Comparison of ENCODE assay signal across 8 cellular contexts in genomic region chr1:207499573-207499972, GRCh38. TPM values are rescaled to one million over a fixed set of nuclear protein-coding genes. Genes with fewer than 3 reads are reported as not detected.
DNase-seq lines count a peak whose midpoint lies in the region; ATAC-seq and TF ChIP-seq lines count a peak whose summit lies in the region.

No MANE protein-coding gene starts in this region.

- H3K4me1 Mint-ChIP-seq in activated T-cell treated with anti-CD3 and anti-CD28 coated beads, Interleukin-2, amount 50 U/mL, for 4 hours (ENCODE audit: low read depth): peaks cover 18% of the 10 kb centered on the region

- H4K20me1 ChIP-seq in Loucy (ENCODE audit: insufficient read depth, low read length, poor library complexity, severe bottlenecking): no peaks in the 10 kb centered on the region
- H4K20me1 ChIP-seq in fibroblast of lung (ENCODE audit: control insufficient read depth, extremely low read depth, insufficient read depth, low read length): no peaks in the 10 kb centered on the region
- no peaks in the 10 kb centered on the region for H4K20me1 ChIP-seq in neural cell (ENCODE audit: insufficient read depth)

- H3K27ac ChIP-seq in fibroblast of lung (ENCODE audit: insufficient read depth, low read length) (no peak overlapping the region), neural cell (ENCODE audit: low read length) (no peak overlapping the region), stomach (no peak overlapping the region)

- H3K9me3 Mint-ChIP-seq in activated T-cell treated with anti-CD3 and anti-CD28 coated beads, Interleukin-2, amount 50 U/mL, for 4 hours: no peaks in the 10 kb centered on the region

- H2AFZ ChIP-seq in Loucy (ENCODE audit: low read length): no peak overlapping the region
- no peak overlapping the region for H2AFZ ChIP-seq in fibroblast of lung (ENCODE audit: low read length)
- no peak overlapping the region for H2AFZ ChIP-seq in neural cell (ENCODE audit: low read depth, low read length)

- H3K9me2 ChIP-seq in Loucy (replicated peaks; ENCODE audit: low read depth, low read length): no peaks in the 10 kb centered on the region
- no peaks in the 10 kb centered on the region for H3K9me2 ChIP-seq in neural cell (ENCODE audit: insufficient read depth, low read length)

- TF ChIP-seq CTCF in GM13976 (IDR thresholded peaks at IDR 0.05; ENCODE audit: borderline replicate concordance, control extremely low read depth, extremely low read depth, insufficient read depth, missing control alignments) (peak; percentile 67), Loucy (conservative IDR thresholded peaks at IDR 0.05; ENCODE audit: low read length) (peak; percentile 87), fibroblast of lung (conservative IDR thresholded peaks at IDR 0.05 in 1 of 2, IDR thresholded peaks at IDR 0.05 in 1 of 2; ENCODE audit: low read depth in 1 of 2, low read length in 2 of 2) (peak; percentile 75 to 76), neural cell (IDR thresholded peaks at IDR 0.05; ENCODE audit: poor library complexity, severe bottlenecking) (peak; percentile 92), stomach (IDR thresholded peaks at IDR 0.05) (peak in 5 of 7 experiments; percentile 26 to 70 (median 57))

- no peaks in the 10 kb centered on the region for H3K9me3 ChIP-seq in Loucy (ENCODE audit: insufficient read depth, low read depth, low read length)
- no peaks in the 10 kb centered on the region for H3K9me3 ChIP-seq in fibroblast of lung (ENCODE audit: control insufficient read depth, insufficient read depth, low read depth, low read length)
- H3K9me3 ChIP-seq in neural cell (ENCODE audit: low read length): no peaks in the 10 kb centered on the region
- H3K9me3 ChIP-seq in stomach: no peaks in the 10 kb centered on the region

- ATAC-seq in activated T-cell treated with anti-CD3 and anti-CD28 coated beads, Interleukin-2, amount 50 U/mL, for 4 hours: peak; percentile 53 to 67
- no peak for ATAC-seq in HG02884 (IDR thresholded peaks at IDR 0.05; ENCODE audit: unreplicated experiment)

- no peaks in the 10 kb centered on the region for H3K36me3 Mint-ChIP-seq in activated T-cell treated with anti-CD3 and anti-CD28 coated beads, Interleukin-2, amount 50 U/mL, for 4 hours (ENCODE audit: insufficient read depth)

- peak; percentile 91 for TF ChIP-seq RAD21 in neural cell (conservative IDR thresholded peaks at IDR 0.05)

- in situ Hi-C loops in GM13976 (cut with MboI; ENCODE audit: low sequenced_read_pairs, unreplicated experiment): loop anchor here (5.0 to 25.0 kb wide), 2 partner anchors 92 to 412 kb away; partner anchors contain the start of gene C4BPB

- H3K4me3 ChIP-seq in Loucy (ENCODE audit: low read length, poor library complexity, severe bottlenecking) (no peak overlapping the region), fibroblast of lung (replicated peaks in 1 of 4; ENCODE audit: control extremely low read depth in 1 of 4, insufficient read depth in 1 of 4, low read depth in 3 of 4, low read length in 4 of 4) (no peak overlapping the region), neural cell (ENCODE audit: low read length) (no peak overlapping the region), stomach (no peak overlapping the region)

- H3K4me1 ChIP-seq in Loucy (ENCODE audit: insufficient read depth, low read length, poor library complexity, severe bottlenecking) (no peaks in the 10 kb centered on the region), fibroblast of lung (ENCODE audit: control insufficient read depth, extremely low read depth, insufficient read depth, low read length) (no peaks in the 10 kb centered on the region), stomach (peaks cover 10 to 13% (median 12%) of the 10 kb centered on the region in 4 donors)

- H3F3A ChIP-seq in Loucy (ENCODE audit: low read depth): no peaks in the 10 kb centered on the region
- no peaks in the 10 kb centered on the region for H3F3A ChIP-seq in neural cell (ENCODE audit: insufficient read depth, low read length, poor library complexity, severe bottlenecking)

- H3K4me2 ChIP-seq in Loucy (ENCODE audit: low read depth, low read length, poor library complexity, severe bottlenecking) (no peak overlapping the region), fibroblast of lung (ENCODE audit: extremely low read depth, insufficient read depth, low read length) (no peak overlapping the region), neural cell (ENCODE audit: low read length) (no peak overlapping the region)

- H3K79me2 ChIP-seq in Loucy (ENCODE audit: insufficient read depth, low read length): no peaks in the 10 kb centered on the region
- H3K79me2 ChIP-seq in fibroblast of lung (ENCODE audit: control insufficient read depth, insufficient read depth, low read length): no peaks in the 10 kb centered on the region
- H3K79me2 ChIP-seq in neural cell (replicated peaks; ENCODE audit: insufficient read depth, low read length): no peaks in the 10 kb centered on the region

- DNase-seq in GM13976 (ENCODE audit: low spot score) (peak; percentile 52), RPMI7951 (ENCODE audit: low read depth) (peak; percentile 54), fibroblast of lung (ENCODE audit: low read depth in 2 of 2) (peak; percentile 44 to 68), stomach (peak; percentile 81)
- DNase-seq in activated T-cell treated with anti-CD3 and anti-CD28 coated beads, Interleukin-2, amount 50 U/mL, for 4 hours: peak; percentile 57

- TF ChIP-seq EP300 in neural cell (conservative IDR thresholded peaks at IDR 0.05; ENCODE audit: poor library complexity, severe bottlenecking) (no peak), stomach (IDR thresholded peaks at IDR 0.05) (no peak)

- 0 to 2% (median 1%) methylated on average over 4 of the region's 4 CpGs for WGBS in stomach, 5 donors

- intact Hi-C loops in stomach (cut with DNase I; ENCODE audit: low total_unique reads): no loop called here

- H3K9ac ChIP-seq in Loucy (ENCODE audit: low read depth, low read length, poor library complexity, severe bottlenecking) (no peak overlapping the region), fibroblast of lung (ENCODE audit: insufficient read depth, low read length) (no peak overlapping the region), neural cell (ENCODE audit: low read length) (no peak overlapping the region)

- H3K36me3 ChIP-seq in Loucy (ENCODE audit: insufficient read depth, low read length) (no peaks in the 10 kb centered on the region), fibroblast of lung (ENCODE audit: control insufficient read depth, insufficient read depth, low read length) (no peaks in the 10 kb centered on the region), neural cell (ENCODE audit: insufficient read depth, low read length) (no peaks in the 10 kb centered on the region), stomach (no peaks in the 10 kb centered on the region)

- peaks cover 30% of the 10 kb centered on the region for H3K27me3 Mint-ChIP-seq in activated T-cell treated with anti-CD3 and anti-CD28 coated beads, Interleukin-2, amount 50 U/mL, for 4 hours (ENCODE audit: low read depth)

- peaks cover 36% of the 10 kb centered on the region for H3K27me3 ChIP-seq in Loucy (ENCODE audit: insufficient read depth, low read length, poor library complexity, severe bottlenecking)
- peaks cover 25% of the 10 kb centered on the region for H3K27me3 ChIP-seq in fibroblast of lung (ENCODE audit: control insufficient read depth, insufficient read depth, low read length)
- peaks cover 38% of the 10 kb centered on the region for H3K27me3 ChIP-seq in neural cell (ENCODE audit: insufficient read depth, low read depth, low read length)
- H3K27me3 ChIP-seq in stomach: peaks cover 0 to 69% (median 17%) of the 10 kb centered on the region in 3 donors

- no peak for TF ChIP-seq POLR2A in stomach (IDR thresholded peaks at IDR 0.05)

- H3K4me3 Mint-ChIP-seq in activated T-cell treated with anti-CD3 and anti-CD28 coated beads, Interleukin-2, amount 50 U/mL, for 4 hours: no peak overlapping the region

RNA-seq across cellular contexts. Expression of gene CR1, which starts 3.6 kb away (rescaled TPM):
- not detected in 2 replicates for total RNA-seq in RPMI7951 (2014; rRNA removed; shearing (Covaris generic))
- total RNA-seq in activated T-cell treated with anti-CD3 and anti-CD28 coated beads, Interleukin-2, amount 50 U/mL, for 4 hours: under 1 TPM in 2 of 3 donors, not detected in 1; 0.05 to 0.11 TPM
- total RNA-seq in fibroblast of lung (not detected in 2 replicates), stomach (1 to 10 TPM; 1.3 to 8.0 (median 1.8) TPM)
- polyA plus RNA-seq in fibroblast of lung (not detected in 2 replicates), neural cell (not detected in 2 replicates), stomach (under 1 TPM; 0.44 to 0.61 (median 0.48) TPM)
- polyA plus RNA-seq in fibroblast of lung (2012): not detected in 2 replicates
- polyA minus RNA-seq in fibroblast of lung (ENCODE audit: low replicate concordance) (not detected in 2 replicates), neural cell (0.46 TPM in 1 of 2 replicates, not detected in the other)

RNA-seq across cellular contexts. Expression of gene CR2, which starts 45.4 kb away (rescaled TPM):
- not detected in 2 replicates for total RNA-seq in RPMI7951 (2014; rRNA removed; shearing (Covaris generic))
- 1 to 10 TPM in 2 of 3 donors, under 1 TPM in 1; 0.43 to 1.1 (median 1.1) TPM for total RNA-seq in activated T-cell treated with anti-CD3 and anti-CD28 coated beads, Interleukin-2, amount 50 U/mL, for 4 hours
- not detected in 2 replicates for total RNA-seq in fibroblast of lung
- not detected in 2 replicates for polyA plus RNA-seq in fibroblast of lung
- not detected in 2 replicates for polyA plus RNA-seq in fibroblast of lung (2012)
- polyA minus RNA-seq in fibroblast of lung (ENCODE audit: low replicate concordance): not detected in 2 replicates
- polyA plus RNA-seq in neural cell: not detected in 2 replicates
- polyA minus RNA-seq in neural cell: not detected in 2 replicates
- total RNA-seq in stomach: under 1 TPM in 2 of 5 donors, not detected in 3; 0.29 to 0.92 TPM
- polyA plus RNA-seq in stomach: 1 to 10 TPM in 1 of 3 donors, under 1 TPM in 1, not detected in 1; 0.76 to 4.2 TPM
